In the genomic region with DNA sequence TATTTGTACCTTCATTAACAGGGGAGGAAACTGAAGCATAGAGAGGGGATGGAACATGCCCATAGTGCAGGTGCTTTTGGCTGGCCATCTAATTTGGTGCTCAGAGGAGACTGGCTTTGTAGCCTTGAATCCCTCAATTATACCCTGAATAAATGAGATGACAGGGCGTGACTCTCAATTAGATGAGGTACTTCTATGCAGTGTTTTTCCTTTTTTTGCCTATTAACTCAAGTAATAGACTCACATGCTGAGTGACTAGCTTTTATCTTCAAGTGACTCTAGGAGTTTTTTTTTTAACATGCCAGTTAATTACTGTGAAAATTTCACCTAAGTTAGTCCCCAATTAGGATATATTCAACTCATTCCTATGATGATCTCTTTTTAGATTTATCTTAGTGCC, we compare ENCODE assay signal across 9 cellular contexts.
"Had no signal": no experiment of that assay in that cellular context is flagged by ENCODE, and none has a peak within 500 bp of the region (broad histone marks: within the 10 kb centered on the region; RNA-seq: fewer than 3 reads in every experiment).

No MANE protein-coding gene starts in this region.

- H3K4me3 ChIP-seq: GM23338 had no signal

- H3K27ac ChIP-seq: KMS-11 had no signal

- H3K4me2 ChIP-seq: GM23338, KMS-11 had no signal

- DNase-seq: H9, HCEC 1CT, HFFc6, KBM-7 had no signal

- H3K9ac ChIP-seq: KMS-11 had no signal

- FAIRE-seq: H1, H54, HepG2 had no signal

- H2AFZ ChIP-seq: GM23338 had no signal
